ENCODE assay signal across 22 cellular contexts in genomic region chr5:432201-432927, GRCh38. TPM values are rescaled to one million over a fixed set of nuclear protein-coding genes. Genes with fewer than 3 reads are reported as not detected.
A peak's percentile ranks its signal among the peaks of the same experiment; 100 is the strongest.
DNase-seq lines count a peak whose midpoint lies in the region; ATAC-seq and TF ChIP-seq lines count a peak whose summit lies in the region.
"Had no signal": no experiment of that assay in that cellular context is flagged by ENCODE, and none has a peak within 500 bp of the region (broad histone marks: within the 10 kb centered on the region; RNA-seq: fewer than 3 reads in every experiment).

No MANE protein-coding gene starts in this region.

- no peak for TF ChIP-seq CTCF in NB4 (IDR thresholded peaks at IDR 0.05; ENCODE audit: low read depth, low read length)

- intact Hi-C loops in Right ventricle myocardium superior (cut with DNase I), result loop anchor here (10.0 kb wide), 1 partner anchor 118 kb away; no protein-coding TSS in a partner anchor

- ATAC-seq in activated T-cell treated with anti-CD3 and anti-CD28 coated beads, Interleukin-2, amount 50 U/mL, for 4 hours, result no peak
- no peak for ATAC-seq in stimulated activated effector memory CD8-positive, alpha-beta T cell treated with anti-CD3 and anti-CD28 coated beads, Interleukin-12 subunit alpha, Interleukin-12 subunit beta, amount 100 ng/mL, for 72 hours
- ATAC-seq in T-helper 17 cell, result no peak
- no peak for ATAC-seq in Right ventricle myocardium superior (ENCODE audit: poor library complexity)
- ATAC-seq in HG02763 (IDR thresholded peaks at IDR 0.05; ENCODE audit: unreplicated experiment), result no peak
- ATAC-seq: A549; activated CD4-positive, alpha-beta T cell treated with anti-CD3 and anti-CD28 coated beads for 36 hours; activated T-cell treated with anti-CD3 and anti-CD28 coated beads, Interleukin-2, amount 50 U/mL, for 72 hours; SK-N-SH treated with all-trans-retinoic acid at 6 μM for 48 hours had no signal

- H3K27me3 Mint-ChIP-seq in activated T-cell treated with anti-CD3 and anti-CD28 coated beads, Interleukin-2, amount 50 U/mL, for 4 hours (ENCODE audit: low read depth), result peaks cover 5% of the 10 kb centered on the region
- H3K27me3 Mint-ChIP-seq in T-helper 17 cell, result peaks cover 53% of the 10 kb centered on the region
- H3K27me3 Mint-ChIP-seq: activated CD4-positive, alpha-beta T cell treated with anti-CD3 and anti-CD28 coated beads for 36 hours; activated naive CD4-positive, alpha-beta T cell treated with anti-CD3 and anti-CD28 coated beads, Interleukin-2, amount 10 ng/mL, durations not matched to agents 7 days and 5 days had no signal

- H3K36me3 Mint-ChIP-seq in activated T-cell treated with anti-CD3 and anti-CD28 coated beads, Interleukin-2, amount 50 U/mL, for 4 hours (ENCODE audit: insufficient read depth), result no peaks in the 10 kb centered on the region
- peaks cover 47% of the 10 kb centered on the region for H3K36me3 Mint-ChIP-seq in stimulated activated effector memory CD8-positive, alpha-beta T cell treated with anti-CD3 and anti-CD28 coated beads, Interleukin-12 subunit alpha, Interleukin-12 subunit beta, amount 100 ng/mL, for 72 hours
- no peaks in the 10 kb centered on the region for H3K36me3 Mint-ChIP-seq in T-helper 17 cell (ENCODE audit: low read depth)
- H3K36me3 Mint-ChIP-seq: activated naive CD4-positive, alpha-beta T cell treated with anti-CD3 and anti-CD28 coated beads, Interleukin-2, amount 10 ng/mL, durations not matched to agents 7 days and 5 days had no signal

- peak overlapping the region; percentile 64 for H3K27ac Mint-ChIP-seq in stimulated activated effector memory CD8-positive, alpha-beta T cell treated with anti-CD3 and anti-CD28 coated beads, Interleukin-12 subunit alpha, Interleukin-12 subunit beta, amount 100 ng/mL, for 72 hours
- no peak overlapping the region for H3K27ac Mint-ChIP-seq in T-helper 17 cell
- H3K27ac Mint-ChIP-seq: activated CD4-positive, alpha-beta T cell treated with anti-CD3 and anti-CD28 coated beads for 36 hours; activated naive CD4-positive, alpha-beta T cell treated with anti-CD3 and anti-CD28 coated beads, Interleukin-2, amount 10 ng/mL, durations not matched to agents 7 days and 5 days; activated T-cell treated with anti-CD3 and anti-CD28 coated beads, Interleukin-2, amount 50 U/mL, for 72 hours; nephron progenitor cell; stimulated activated naive CD8-positive, alpha-beta T cell treated with anti-CD3 and anti-CD28 coated beads, Interleukin-15, Interleukin-2, amounts not matched to agents 100 ng/mL and 50 ng/mL, for 24 hours had no signal

- no peak overlapping the region for H3K4me3 ChIP-seq in NB4 (ENCODE audit: low read depth, low read length)
- H3K4me3 ChIP-seq: A549, prostate gland, thyroid gland had no signal

- H3K9me3 ChIP-seq in T-helper 17 cell (ENCODE audit: control insufficient read depth, low read length, poor library complexity, severe bottlenecking), result no peaks in the 10 kb centered on the region
- H3K9me3 ChIP-seq: A549, prostate gland, thyroid gland had no signal

- TF ChIP-seq POLR2A in NB4 (IDR thresholded peaks at IDR 0.05; ENCODE audit: extremely low read depth, insufficient read length), result peak; percentile 47

- no peaks in the 10 kb centered on the region for H3K9me3 Mint-ChIP-seq in activated T-cell treated with anti-CD3 and anti-CD28 coated beads, Interleukin-2, amount 50 U/mL, for 4 hours
- no peaks in the 10 kb centered on the region for H3K9me3 Mint-ChIP-seq in stimulated activated effector memory CD8-positive, alpha-beta T cell treated with anti-CD3 and anti-CD28 coated beads, Interleukin-12 subunit alpha, Interleukin-12 subunit beta, amount 100 ng/mL, for 72 hours
- H3K9me3 Mint-ChIP-seq: activated naive CD4-positive, alpha-beta T cell treated with anti-CD3 and anti-CD28 coated beads, Interleukin-2, amount 10 ng/mL, durations not matched to agents 7 days and 5 days; activated T-cell treated with anti-CD3 and anti-CD28 coated beads, Interleukin-2, amount 50 U/mL, for 72 hours; nephron progenitor cell; stimulated activated naive CD8-positive, alpha-beta T cell treated with anti-CD3 and anti-CD28 coated beads, Interleukin-15, Interleukin-2, amounts not matched to agents 100 ng/mL and 50 ng/mL, for 24 hours had no signal

- peak; percentile 8 for DNase-seq in activated T-cell treated with anti-CD3 and anti-CD28 coated beads, Interleukin-2, amount 50 U/mL, for 1 hour
- DNase-seq in activated T-cell treated with anti-CD3 and anti-CD28 coated beads, Interleukin-2, amount 50 U/mL, for 4 hours, result no peak
- no peak for DNase-seq in NB4 (ENCODE audit: low read depth)
- DNase-seq in islet precursor cell, result peak; percentile 41
- no peak for DNase-seq in stimulated activated effector memory CD8-positive, alpha-beta T cell treated with anti-CD3 and anti-CD28 coated beads, Interleukin-12 subunit alpha, Interleukin-12 subunit beta, amount 100 ng/mL, for 72 hours (ENCODE audit: low spot score in 2 of 2)
- no peak for DNase-seq in T-helper 17 cell
- no peak for DNase-seq in Right ventricle myocardium superior
- DNase-seq: activated CD4-positive, alpha-beta T cell treated with anti-CD3 and anti-CD28 coated beads for 36 hours; activated naive CD4-positive, alpha-beta T cell treated with anti-CD3 and anti-CD28 coated beads, Interleukin-2, amount 10 ng/mL, durations not matched to agents 7 days and 5 days; activated T-cell treated with anti-CD3 and anti-CD28 coated beads, Interleukin-2, amount 50 U/mL, for 72 hours; AML-193; DMS153; effector CD4-positive, alpha-beta T cell; NCI-H1436; nephron progenitor cell; stimulated activated CD4-positive, alpha-beta T cell treated with anti-CD3 and anti-CD28 coated beads, Interleukin-15, amount 100 ng/mL, for 24 hours; thyroid gland had no signal

- H3K4me3 Mint-ChIP-seq in activated T-cell treated with anti-CD3 and anti-CD28 coated beads, Interleukin-2, amount 50 U/mL, for 4 hours, result no peak overlapping the region
- H3K4me3 Mint-ChIP-seq in stimulated activated effector memory CD8-positive, alpha-beta T cell treated with anti-CD3 and anti-CD28 coated beads, Interleukin-12 subunit alpha, Interleukin-12 subunit beta, amount 100 ng/mL, for 72 hours, result no peak overlapping the region
- H3K4me3 Mint-ChIP-seq in T-helper 17 cell, result no peak overlapping the region
- H3K4me3 Mint-ChIP-seq: activated CD4-positive, alpha-beta T cell treated with anti-CD3 and anti-CD28 coated beads for 36 hours; activated naive CD4-positive, alpha-beta T cell treated with anti-CD3 and anti-CD28 coated beads, Interleukin-2, amount 10 ng/mL, durations not matched to agents 7 days and 5 days; activated T-cell treated with anti-CD3 and anti-CD28 coated beads, Interleukin-2, amount 50 U/mL, for 72 hours; nephron progenitor cell; stimulated activated naive CD8-positive, alpha-beta T cell treated with anti-CD3 and anti-CD28 coated beads, Interleukin-15, Interleukin-2, amounts not matched to agents 100 ng/mL and 50 ng/mL, for 24 hours had no signal

- no peaks in the 10 kb centered on the region for H3K4me1 Mint-ChIP-seq in activated T-cell treated with anti-CD3 and anti-CD28 coated beads, Interleukin-2, amount 50 U/mL, for 4 hours (ENCODE audit: low read depth)
- H3K4me1 Mint-ChIP-seq in stimulated activated effector memory CD8-positive, alpha-beta T cell treated with anti-CD3 and anti-CD28 coated beads, Interleukin-12 subunit alpha, Interleukin-12 subunit beta, amount 100 ng/mL, for 72 hours, result peaks cover 15% of the 10 kb centered on the region
- H3K4me1 Mint-ChIP-seq in T-helper 17 cell, result no peaks in the 10 kb centered on the region
- H3K4me1 Mint-ChIP-seq: activated CD4-positive, alpha-beta T cell treated with anti-CD3 and anti-CD28 coated beads for 36 hours had no signal

RNA-seq across cellular contexts. Expression of gene EXOC3, which starts 10.6 kb away (rescaled TPM):
- 10 to 100 TPM; 62.7 to 78.3 (median 67.2) TPM for total RNA-seq in activated T-cell treated with anti-CD3 and anti-CD28 coated beads, Interleukin-2, amount 50 U/mL, for 4 hours
- total RNA-seq in T-helper 17 cell (10 to 100 TPM; 71.3 to 86.3 TPM), Right ventricle myocardium superior (46.4 TPM)

Comparison
In these comparisons a context has a peak if more than half of its experiments do, and no peak if none do; other contexts are left out.
1. DNase-seq: peak in activated T-cell treated with anti-CD3 and anti-CD28 coated beads, Interleukin-2, amount 50 U/mL, for 1 hour (single experiment) and islet precursor cell (single experiment); none in activated T-cell treated with anti-CD3 and anti-CD28 coated beads, Interleukin-2, amount 50 U/mL, for 4 hours (single experiment), NB4 (single experiment), stimulated activated effector memory CD8-positive, alpha-beta T cell treated with anti-CD3 and anti-CD28 coated beads, Interleukin-12 subunit alpha, Interleukin-12 subunit beta, amount 100 ng/mL, for 72 hours (0 of 2), T-helper 17 cell (0 of 3) and Right ventricle myocardium superior (single experiment).